1 cellular context compared by ENCODE assay signal in genomic region chr20:4787825-4788224, GRCh38.
TF ChIP-seq lines count a peak whose summit lies in the region.

No MANE protein-coding gene starts in this region.

TF ChIP-seq in GM12878, 131 proteins besides CTCF, POLR2A, EP300 and RAD21:
- no peak for TF ChIP-seq MAX (IDR thresholded peaks at IDR 0.05; ENCODE audit: low read depth, low read length)
- peak; percentile 42 to 70; a peak in 2 of 4 replicates for TF ChIP-seq SRF (IDR thresholded peaks at IDR 0.05; ENCODE audit: low read depth in 2 of 2, low read length in 2 of 2)
